Comparison of ENCODE assay signal across 20 cellular contexts in genomic region chr18:63306249-63306648, GRCh38. TPM values are rescaled to one million over a fixed set of nuclear protein-coding genes. Genes with fewer than 3 reads are reported as not detected.
DNase-seq lines count a peak whose midpoint lies in the region; ATAC-seq, FAIRE-seq and TF ChIP-seq lines count a peak whose summit lies in the region.
"Had no signal": no experiment of that assay in that cellular context is flagged by ENCODE, and none has a peak within 500 bp of the region (broad histone marks: within the 10 kb centered on the region; RNA-seq: fewer than 3 reads in every experiment).

No MANE protein-coding gene starts in this region.

- H3K4me3 ChIP-seq in OCI-LY3 (ENCODE audit: low read length): no peak overlapping the region
- H3K4me3 ChIP-seq in kidney (ENCODE audit: low read length in 2 of 2): peak overlapping the region in 1 of 2 donors; percentile 14
- no peak overlapping the region for H3K4me3 ChIP-seq in tibial nerve
- H3K4me3 ChIP-seq: HAP-1 had no signal

- DNase-seq in natural killer cell treated with Interleukin-12 subunit alpha and Interleukin-12 subunit beta and Interleukin-15 and Interleukin-18, amount 100 ng/mL, for 72 hours (ENCODE audit: low spot score): no peak
- DNase-seq in natural killer cell: no peak
- no peak for DNase-seq in kidney
- DNase-seq in tibial nerve (ENCODE audit: low spot score in 2 of 2): no peak
- no peak for DNase-seq in putamen (ENCODE audit: low spot score)
- DNase-seq in NCI-H1417 treated with DMSO at 0.1 percent for 48 hours (lab: John Stamatoyannopoulos, UW): no peak
- DNase-seq: left cardiac atrium; midbrain; NCI-H1436 treated with DMSO at 0.1 percent for 48 hours; NCI-H226; NK-92 treated with Interleukin-12 subunit alpha and Interleukin-12 subunit beta, amount 100 ng/mL, for 24 hours; occipital lobe had no signal

- no peak overlapping the region for H3K27ac ChIP-seq in OCI-LY3 (ENCODE audit: low read length)
- peak overlapping the region; percentile 68 to 73 for H3K27ac ChIP-seq in kidney (ENCODE audit: low read depth in 2 of 2, low read length in 2 of 2)
- peak overlapping the region in 3 of 4 donors; percentile 17 to 89 (median 81) for H3K27ac ChIP-seq in tibial nerve
- H3K27ac ChIP-seq: epithelial cell of prostate, RWPE1 had no signal

- peaks cover 100% of the 10 kb centered on the region for H3K79me2 ChIP-seq in OCI-LY3 (ENCODE audit: low read length)

- no peak overlapping the region for H3K4me3 Mint-ChIP-seq in natural killer cell treated with Interleukin-12 subunit alpha and Interleukin-12 subunit beta and Interleukin-15 and Interleukin-18, amount 100 ng/mL, for 72 hours
- no peak overlapping the region for H3K4me3 Mint-ChIP-seq in natural killer cell
- H3K4me3 Mint-ChIP-seq: dendritic cell treated with granulocyte-macrophage colony-stimulating factor and Interleukin-4, amounts not matched to agents 40 ng/mL and 50 ng/mL, for 4 days had no signal

- H3K9ac ChIP-seq in OCI-LY3 (ENCODE audit: low read length) (no peak overlapping the region), kidney (ENCODE audit: low read length in 2 of 2) (no peak overlapping the region)

- H2AFZ ChIP-seq in OCI-LY3 (ENCODE audit: low read depth, low read length): no peak overlapping the region

- no peak for FAIRE-seq in kidney (lab: Jason Lieb, UNC)
- FAIRE-seq: frontal cortex had no signal

- 41 to 51% methylated on average over 6 of the region's 6 CpGs for whole genome bisulfite sequencing in tibial nerve, 2 donors

- H4K20me1 ChIP-seq in OCI-LY3 (ENCODE audit: insufficient read depth, low read length): peaks cover 88% of the 10 kb centered on the region

- H3K36me3 ChIP-seq in OCI-LY3 (replicated peaks; ENCODE audit: low read depth, low read length): peaks cover 67% of the 10 kb centered on the region
- H3K36me3 ChIP-seq in kidney (ENCODE audit: control insufficient read depth in 1 of 2, insufficient read depth in 2 of 2, low read length in 2 of 2): no peaks in the 10 kb centered on the region
- no peaks in the 10 kb centered on the region for H3K36me3 ChIP-seq in tibial nerve
- H3K36me3 ChIP-seq: HAP-1 had no signal

- H3K4me1 ChIP-seq in OCI-LY3 (ENCODE audit: low read length) (peaks cover 95% of the 10 kb centered on the region), kidney (ENCODE audit: control insufficient read depth in 1 of 2, insufficient read depth in 1 of 2, low read depth in 1 of 2, low read length in 2 of 2) (peaks cover 21 to 36% of the 10 kb centered on the region in 2 donors), tibial nerve (peaks cover 0 to 91% (median 48%) of the 10 kb centered on the region in 4 donors)
- H3K4me1 ChIP-seq: HAP-1 had no signal

- 0 out of 2 replicates have a peak overlapping the region, but pooled peaks have one; percentile 42 for H3K4me2 ChIP-seq in OCI-LY3 (ENCODE audit: low read length)

- no peaks in the 10 kb centered on the region for H3K9me3 Mint-ChIP-seq in natural killer cell treated with Interleukin-12 subunit alpha and Interleukin-12 subunit beta and Interleukin-15 and Interleukin-18, amount 100 ng/mL, for 72 hours
- no peaks in the 10 kb centered on the region for H3K9me3 Mint-ChIP-seq in natural killer cell
- H3K9me3 Mint-ChIP-seq: brain; dendritic cell treated with granulocyte-macrophage colony-stimulating factor and Interleukin-4, amounts not matched to agents 40 ng/mL and 50 ng/mL, for 4 days had no signal

- peaks cover 54 to 80% of the 10 kb centered on the region in 2 donors for H3K4me1 Mint-ChIP-seq in natural killer cell treated with Interleukin-12 subunit alpha and Interleukin-12 subunit beta and Interleukin-15 and Interleukin-18, amount 100 ng/mL, for 72 hours (ENCODE audit: low read depth in 2 of 2)
- peaks cover 71 to 73% of the 10 kb centered on the region in 2 donors for H3K4me1 Mint-ChIP-seq in natural killer cell

- peak overlapping the region; percentile 60 to 74 for H3K27ac Mint-ChIP-seq in natural killer cell treated with Interleukin-12 subunit alpha and Interleukin-12 subunit beta and Interleukin-15 and Interleukin-18, amount 100 ng/mL, for 72 hours
- peak overlapping the region in 1 of 2 donors; percentile 46 for H3K27ac Mint-ChIP-seq in natural killer cell
- H3K27ac Mint-ChIP-seq: dendritic cell treated with granulocyte-macrophage colony-stimulating factor and Interleukin-4, amounts not matched to agents 40 ng/mL and 50 ng/mL, for 4 days had no signal

- TF ChIP-seq CTCF in natural killer cell (IDR thresholded peaks at IDR 0.05) (no peak), OCI-LY3 (IDR thresholded peaks at IDR 0.05; ENCODE audit: low read depth, low read length) (no peak), kidney (IDR thresholded peaks at IDR 0.05; ENCODE audit: borderline replicate concordance, extremely low read depth, insufficient read depth) (no peak), tibial nerve (IDR thresholded peaks at IDR 0.05) (no peak)

- H3K27me3 ChIP-seq in OCI-LY3 (ENCODE audit: low read depth, low read length) (no peaks in the 10 kb centered on the region), tibial nerve (no peaks in the 10 kb centered on the region)

- TF ChIP-seq EP300 in tibial nerve (IDR thresholded peaks at IDR 0.05): no peak

- no peaks in the 10 kb centered on the region for H3K27me3 Mint-ChIP-seq in natural killer cell treated with Interleukin-12 subunit alpha and Interleukin-12 subunit beta and Interleukin-15 and Interleukin-18, amount 100 ng/mL, for 72 hours
- no peaks in the 10 kb centered on the region for H3K27me3 Mint-ChIP-seq in natural killer cell (ENCODE audit: low read depth in 2 of 2)
- H3K27me3 Mint-ChIP-seq: dendritic cell treated with granulocyte-macrophage colony-stimulating factor and Interleukin-4, amounts not matched to agents 40 ng/mL and 50 ng/mL, for 4 days had no signal

- H3K9me3 ChIP-seq in OCI-LY3 (ENCODE audit: insufficient read depth, low read length): no peaks in the 10 kb centered on the region
- H3K9me3 ChIP-seq in kidney (ENCODE audit: control insufficient read depth in 1 of 2, low read length in 2 of 2): no peaks in the 10 kb centered on the region
- H3K9me3 ChIP-seq in tibial nerve: no peaks in the 10 kb centered on the region
- H3K9me3 ChIP-seq: HAP-1 had no signal

- H3K36me3 Mint-ChIP-seq in natural killer cell treated with Interleukin-12 subunit alpha and Interleukin-12 subunit beta and Interleukin-15 and Interleukin-18, amount 100 ng/mL, for 72 hours: peaks cover 12% of the 10 kb centered on the region
- no peaks in the 10 kb centered on the region for H3K36me3 Mint-ChIP-seq in natural killer cell

- intact Hi-C loops in natural killer cell (cut with micrococcal nuclease) (no loop called here), kidney (cut with DNase I) (no loop called here)

- ATAC-seq in natural killer cell treated with Interleukin-12 subunit alpha and Interleukin-12 subunit beta and Interleukin-15 and Interleukin-18, amount 100 ng/mL, for 72 hours: no peak
- ATAC-seq in natural killer cell: no peak
- ATAC-seq in GM18909 (IDR thresholded peaks at IDR 0.05; ENCODE audit: poor library complexity, unreplicated experiment): no peak
- ATAC-seq: left cardiac atrium had no signal

- TF ChIP-seq POLR2A in tibial nerve (IDR thresholded peaks at IDR 0.05): no peak

RNA-seq across cellular contexts. Expression of gene BCL2, which starts 13.3 kb away (rescaled TPM):
- total RNA-seq in natural killer cell treated with Interleukin-12 subunit alpha and Interleukin-12 subunit beta and Interleukin-15 and Interleukin-18, amount 100 ng/mL, for 72 hours: 10 to 100 TPM; 61.7 to 84.7 TPM
- total RNA-seq in natural killer cell: 10 to 100 TPM; 28.2 to 64.2 (median 33.4) TPM
- 39.2 TPM for total RNA-seq in kidney
- polyA plus RNA-seq in kidney (ENCODE audit: insufficient read depth, low read depth, low replicate concordance): 6.0 TPM
- 10 to 100 TPM; 54.7 to 79.1 (median 67.0) TPM for total RNA-seq in tibial nerve
